1 cellular context compared by ENCODE assay signal in genomic region chr17:76271669-76272540, GRCh38.
TF ChIP-seq lines count a peak whose summit lies in the region.

No MANE protein-coding gene starts in this region.

TF ChIP-seq in K562, 482 proteins besides CTCF, POLR2A, EP300 and RAD21 (continues in another document):
- TF ChIP-seq NELFE (IDR thresholded peaks at IDR 0.05; ENCODE audit: insufficient read depth, insufficient read length): no peak
- TF ChIP-seq KDM5B (IDR thresholded peaks at IDR 0.05; ENCODE audit: insufficient replicate concordance, low read depth, low read length): peak; percentile 14
- TF ChIP-seq POLR2AphosphoS2 (IDR thresholded peaks at IDR 0.05; ENCODE audit: low read length): peak; percentile 90
- no peak for TF ChIP-seq ZBTB34 (CRISPR knock-in tag; IDR thresholded peaks at IDR 0.05)
- TF ChIP-seq UBTF (IDR thresholded peaks at IDR 0.05; ENCODE audit: borderline replicate concordance in 1 of 2, low read depth in 2 of 2, low read length in 2 of 2): no peak
- no peak for TF ChIP-seq TRIM25 (IDR thresholded peaks at IDR 0.05; ENCODE audit: borderline replicate concordance)
- 0 out of 2 replicates have a peak, but pooled peaks have one; percentile 24 for TF ChIP-seq CREB1 (IDR thresholded peaks at IDR 0.05)
- no peak for TF ChIP-seq CREB1 (CRISPR knock-in tag; IDR thresholded peaks at IDR 0.05)
- TF ChIP-seq ZBTB7A (IDR thresholded peaks at IDR 0.05; ENCODE audit: borderline replicate concordance, control insufficient read depth, low read depth, low read length): peak; percentile 52
- TF ChIP-seq ZNF561 (CRISPR knock-in tag; conservative IDR thresholded peaks at IDR 0.05): no peak
- no peak for TF ChIP-seq ELK3 (CRISPR knock-in tag; IDR thresholded peaks at IDR 0.05)
- no peak for TF ChIP-seq HEY1 (CRISPR knock-in tag; IDR thresholded peaks at IDR 0.05; ENCODE audit: borderline replicate concordance)
- no peak for TF ChIP-seq TCF15 (CRISPR knock-in tag; IDR thresholded peaks at IDR 0.05)
- TF ChIP-seq ETV6 (IDR thresholded peaks at IDR 0.05; ENCODE audit: borderline replicate concordance in 1 of 2, low read depth in 2 of 2, low read length in 1 of 2): no peak
- TF ChIP-seq ETV6 (CRISPR knock-in tag; IDR thresholded peaks at IDR 0.05; ENCODE audit: borderline replicate concordance): no peak
- TF ChIP-seq CXXC5 (CRISPR knock-in tag; IDR thresholded peaks at IDR 0.05): no peak
- TF ChIP-seq KLF13 (tag; IDR thresholded peaks at IDR 0.05; ENCODE audit: borderline replicate concordance, low read depth): no peak
- TF ChIP-seq SAFB (IDR thresholded peaks at IDR 0.05; ENCODE audit: borderline replicate concordance, low read depth, low read length): peak; percentile 2; the same call in 1 of the 2 replicates
- no peak for TF ChIP-seq ZNF511 (CRISPR knock-in tag; IDR thresholded peaks at IDR 0.05)
- TF ChIP-seq ZNF696 (CRISPR knock-in tag; conservative IDR thresholded peaks at IDR 0.05): no peak
- no peak for TF ChIP-seq TCFL5 (CRISPR knock-in tag; conservative IDR thresholded peaks at IDR 0.05)
- no peak; the same call in 1 of the 2 replicates for TF ChIP-seq FOXO4 (CRISPR knock-in tag; IDR thresholded peaks at IDR 0.05)
- TF ChIP-seq CSDE1 (IDR thresholded peaks at IDR 0.05): no peak
- TF ChIP-seq WHSC1 (IDR thresholded peaks at IDR 0.05; ENCODE audit: low read length): no peak
- no peak for TF ChIP-seq TARDBP (IDR thresholded peaks at IDR 0.05)
- TF ChIP-seq CHAMP1 (IDR thresholded peaks at IDR 0.05): no peak
- TF ChIP-seq CGGBP1 (CRISPR knock-in tag; IDR thresholded peaks at IDR 0.05): no peak
- TF ChIP-seq HDGF (IDR thresholded peaks at IDR 0.05): no peak
- no peak for TF ChIP-seq ZNF830 (CRISPR knock-in tag; IDR thresholded peaks at IDR 0.05)
- TF ChIP-seq ATF3 (IDR thresholded peaks at IDR 0.05): no peak
- TF ChIP-seq ATF3 (CRISPR knock-in tag; conservative IDR thresholded peaks at IDR 0.05): no peak
- TF ChIP-seq TFE3 (CRISPR knock-in tag; IDR thresholded peaks at IDR 0.05): no peak
- TF ChIP-seq ZFP30 (CRISPR knock-in tag; IDR thresholded peaks at IDR 0.05; ENCODE audit: borderline replicate concordance): no peak
- no peak for TF ChIP-seq ZNF232 (CRISPR knock-in tag; IDR thresholded peaks at IDR 0.05)
- no peak for TF ChIP-seq TAL1 (IDR thresholded peaks at IDR 0.05)
- no peak for TF ChIP-seq ZNF124 (CRISPR knock-in tag; IDR thresholded peaks at IDR 0.05)
- no peak for TF ChIP-seq XRCC5 (IDR thresholded peaks at IDR 0.05; ENCODE audit: low read depth, low read length)
- no peak for TF ChIP-seq RREB1 (CRISPR knock-in tag; IDR thresholded peaks at IDR 0.05)
- TF ChIP-seq NR1H2 (CRISPR knock-in tag; IDR thresholded peaks at IDR 0.05): no peak
- peak; percentile 16 for TF ChIP-seq HNRNPLL (IDR thresholded peaks at IDR 0.05; ENCODE audit: low read depth, low read length, poor library complexity, severe bottlenecking)
- peak; percentile 84 for TF ChIP-seq HMGN3 (IDR thresholded peaks at IDR 0.05; ENCODE audit: borderline replicate concordance, extremely low read depth, insufficient read length, low read depth, low read length)
- TF ChIP-seq ARID1B (IDR thresholded peaks at IDR 0.05): no peak
- no peak; the same call in 1 of the 2 replicates for TF ChIP-seq POLR2H (tag; IDR thresholded peaks at IDR 0.05; ENCODE audit: low read depth)
